ENCODE assay signal across 24 cellular contexts in the genomic region with DNA sequence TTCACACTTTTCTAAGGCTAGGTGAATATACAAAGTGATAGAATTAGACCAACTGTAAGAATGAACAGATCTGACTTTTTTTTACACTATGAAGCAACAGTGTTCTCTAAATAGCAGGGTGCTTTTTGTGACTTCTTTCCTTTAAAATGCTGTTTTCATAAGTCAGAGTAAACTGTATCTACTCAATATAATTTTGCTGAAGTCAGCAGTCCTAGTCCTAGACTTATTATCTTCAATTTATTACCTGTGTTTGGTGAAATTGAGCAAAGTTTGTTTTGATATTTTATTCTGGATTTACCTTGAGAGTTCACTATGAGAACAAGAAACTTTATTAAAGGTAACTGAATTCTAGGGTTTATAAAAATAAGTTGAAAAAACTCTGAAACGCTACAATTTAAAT.
A peak's percentile ranks its signal among the peaks of the same experiment; 100 is the strongest.
DNase-seq lines count a peak whose midpoint lies in the region; ATAC-seq, FAIRE-seq and TF ChIP-seq lines count a peak whose summit lies in the region.
"Had no signal": no experiment of that assay in that cellular context is flagged by ENCODE, and none has a peak within 500 bp of the region (broad histone marks: within the 10 kb centered on the region; RNA-seq: fewer than 3 reads in every experiment).

No MANE protein-coding gene starts in this region.

- in situ Hi-C loops in HepG2 (cut with HindIII; ENCODE audit: extremely low pct_ligation_motif_present, low pct_unique_long_range_greater_than_20kb) = no loop called here
- in situ Hi-C loops in K562 (cut with MboI) = no loop called here

- no peak for DNase-seq in HepG2 (ENCODE audit: low spot score)
- DNase-seq in right lobe of liver = no peak
- DNase-seq in K562 (ENCODE audit: extremely low read depth in 1 of 4, low spot score in 3 of 4) = no peak
- no peak for DNase-seq in suprapubic skin (ENCODE audit: low spot score in 2 of 2)
- DNase-seq: ACHN; BE2C; C1 segment of cervical spinal cord; CD4-positive, alpha-beta memory T cell; CD4-positive, CD25-positive, alpha-beta regulatory T cell; CD8-positive, alpha-beta memory T cell; COR-L47; DMS 273 treated with DMSO at 0.1 percent for 48 hours; DMS153; DMS53; DMS79; DND-41; GF-D8 had no signal

- TF ChIP-seq EP300 in HepG2 (IDR thresholded peaks at IDR 0.05; ENCODE audit: low read depth in 2 of 2, low read length in 2 of 2) (no peak), HepG2 (CRISPR knock-in tag; IDR thresholded peaks at IDR 0.05; ENCODE audit: borderline replicate concordance) (no peak), K562 (IDR thresholded peaks at IDR 0.05; ENCODE audit: low read length) (no peak), suprapubic skin (IDR thresholded peaks at IDR 0.05) (no peak)

- H3K9me1 ChIP-seq in K562 (ENCODE audit: control insufficient read depth, insufficient read depth, low read length) = no peaks in the 10 kb centered on the region

- TF ChIP-seq RAD21 in HepG2 (CRISPR knock-in tag; IDR thresholded peaks at IDR 0.05) (no peak), K562 (CRISPR knock-in tag; conservative IDR thresholded peaks at IDR 0.05 in 1 of 2, IDR thresholded peaks at IDR 0.05 in 1 of 2) (no peak)

- no peaks in the 10 kb centered on the region for H3K79me2 ChIP-seq in HepG2 (ENCODE audit: insufficient read depth, low read length)
- no peaks in the 10 kb centered on the region for H3K79me2 ChIP-seq in K562 (ENCODE audit: control insufficient read depth, insufficient read depth, low read length)

- H3K27ac ChIP-seq in HepG2 (ENCODE audit: extremely low read length, insufficient read depth, low read length) = no peak overlapping the region
- no peak overlapping the region for H3K27ac ChIP-seq in right lobe of liver
- H3K27ac ChIP-seq in K562 (ENCODE audit: extremely low read depth, low read depth, low read length) = no peak overlapping the region
- H3K27ac ChIP-seq in suprapubic skin = no peak overlapping the region
- H3K27ac ChIP-seq: 22Rv1, BLaER1 had no signal

- 6% methylated on average over 1 of the region's 1 CpG for WGBS in HepG2 (ENCODE audit: low lambda C conversion rate)
- 67% methylated on average over 1 of the region's 1 CpG for WGBS in right lobe of liver (ENCODE audit: insufficient coverage, low coverage, low lambda C conversion rate, missing lambda C conversion rate)
- WGBS in K562 (ENCODE audit: insufficient coverage, low coverage, missing lambda C conversion rate) = 8% methylated on average over 1 of the region's 1 CpG
- 74% methylated on average over 1 of the region's 1 CpG for WGBS in suprapubic skin

- POLR2A ChIA-PET in HepG2 (lab: Yijun Ruan, JAX) = no interaction called here
- POLR2A ChIA-PET in K562 (lab: Yijun Ruan, JAX) = no interaction called here

- CTCF ChIA-PET in HepG2 (lab: Yijun Ruan, JAX; ENCODE audit: low intra/inter-chr PET ratio, low total read pairs) (no interaction called here), K562 (lab: Yijun Ruan, JAX; ENCODE audit: low intra/inter-chr PET ratio) (no interaction called here)

- ATAC-seq in HepG2 (no peak), right lobe of liver (no peak), K562 (no peak), GM21576 (IDR thresholded peaks at IDR 0.05; ENCODE audit: unreplicated experiment) (no peak)

- BruUV-seq in HepG2 (replicated peaks; lab: Mats Ljungman, UMichigan) (no TSS peak), K562 (replicated peaks; lab: Mats Ljungman, UMichigan) (no TSS peak)

- H4K20me1 ChIP-seq in HepG2 (ENCODE audit: insufficient read depth, low read length) (no peaks in the 10 kb centered on the region), K562 (replicated peaks; ENCODE audit: control insufficient read depth, insufficient read depth, low read length) (no peaks in the 10 kb centered on the region)
- H4K20me1 ChIP-seq: BLaER1 had no signal

- H3K4me1 ChIP-seq in HepG2 (ENCODE audit: insufficient read depth, low read length) = no peaks in the 10 kb centered on the region
- no peaks in the 10 kb centered on the region for H3K4me1 ChIP-seq in right lobe of liver
- H3K4me1 ChIP-seq in K562 (replicated peaks in 1 of 2; ENCODE audit: control insufficient read depth in 2 of 2, insufficient read depth in 2 of 2, low read length in 2 of 2) = no peaks in the 10 kb centered on the region
- H3K4me1 ChIP-seq in suprapubic skin = no peaks in the 10 kb centered on the region
- H3K4me1 ChIP-seq: BE2C, BLaER1 had no signal

- no peak overlapping the region for H3K4me3 ChIP-seq in HepG2 (replicated peaks in 1 of 3; ENCODE audit: insufficient read depth in 1 of 3, low read depth in 2 of 3, low read length in 3 of 3)
- no peak overlapping the region for H3K4me3 ChIP-seq in right lobe of liver
- H3K4me3 ChIP-seq in K562 = no peak overlapping the region
- H3K4me3 ChIP-seq in suprapubic skin = no peak overlapping the region
- H3K4me3 ChIP-seq: BLaER1 had no signal

- H3K27me3 ChIP-seq in HepG2 (ENCODE audit: control insufficient read depth in 1 of 2, insufficient read depth in 2 of 2, low read length in 2 of 2) (no peaks in the 10 kb centered on the region), right lobe of liver (no peaks in the 10 kb centered on the region), K562 (ENCODE audit: control insufficient read depth in 2 of 2, insufficient read depth in 2 of 2, low read length in 2 of 2) (no peaks in the 10 kb centered on the region), suprapubic skin (no peaks in the 10 kb centered on the region)
- H3K27me3 ChIP-seq: BE2C, BLaER1 had no signal

- no peak overlapping the region for H3K9ac ChIP-seq in HepG2 (ENCODE audit: insufficient read depth, low read depth, low read length)
- H3K9ac ChIP-seq in K562 (ENCODE audit: insufficient read depth in 1 of 2, low read depth in 2 of 2, low read length in 2 of 2) = no peak overlapping the region
- H3K9ac ChIP-seq: BLaER1 had no signal

- intact Hi-C loops in HepG2 (cut with micrococcal nuclease; ENCODE audit: unreplicated experiment) (no loop called here), right lobe of liver (cut with DNase I) (no loop called here), K562 (cut with micrococcal nuclease) (no loop called here)

- H3K36me3 ChIP-seq in HepG2 (replicated peaks in 1 of 2; ENCODE audit: control insufficient read depth in 1 of 2, insufficient read depth in 2 of 2, low read length in 2 of 2) (no peaks in the 10 kb centered on the region), right lobe of liver (no peaks in the 10 kb centered on the region), K562 (ENCODE audit: control insufficient read depth, insufficient read depth, low read length) (no peaks in the 10 kb centered on the region), suprapubic skin (no peaks in the 10 kb centered on the region)
- H3K36me3 ChIP-seq: BE2C, BLaER1 had no signal

- peaks cover 17% of the 10 kb centered on the region; the same call in 1 of the 2 replicates for H3K9me3 ChIP-seq in HepG2 (ENCODE audit: low read length)
- no peaks in the 10 kb centered on the region for H3K9me3 ChIP-seq in right lobe of liver
- H3K9me3 ChIP-seq in K562 (replicated peaks; ENCODE audit: control insufficient read depth, insufficient read depth, low read depth, low read length) = no peaks in the 10 kb centered on the region
- no peaks in the 10 kb centered on the region for H3K9me3 ChIP-seq in suprapubic skin
- H3K9me3 ChIP-seq: BE2C, BLaER1 had no signal

- H3K4me2 ChIP-seq in HepG2 (ENCODE audit: low read depth, low read length) (no peak overlapping the region), K562 (ENCODE audit: insufficient read depth, low read length) (no peak overlapping the region)
- H3K4me2 ChIP-seq: BLaER1 had no signal

- TF ChIP-seq POLR2A in HepG2 (IDR thresholded peaks at IDR 0.05; ENCODE audit: insufficient read depth in 1 of 2, low read depth in 2 of 2, low read length in 2 of 2) (no peak), right lobe of liver (IDR thresholded peaks at IDR 0.05) (no peak), K562 (conservative IDR thresholded peaks at IDR 0.05) (no peak), suprapubic skin (IDR thresholded peaks at IDR 0.05) (no peak)

- H2AFZ ChIP-seq in HepG2 (ENCODE audit: low read length) (no peak overlapping the region), K562 (ENCODE audit: low read depth, low read length) (no peak overlapping the region)

- FAIRE-seq in HepG2 (lab: Jason Lieb, UNC) = no peak
- no peak for FAIRE-seq in K562 (lab: Jason Lieb, UNC)
- peak; percentile 69 for FAIRE-seq in islet of Langerhans (lab: Jason Lieb, UNC)
- FAIRE-seq: G401.6, GM12891, GM19239 had no signal

- no peak for TF ChIP-seq CTCF in HepG2 (CRISPR knock-in tag; IDR thresholded peaks at IDR 0.05)
- no peak for TF ChIP-seq CTCF in right lobe of liver (IDR thresholded peaks at IDR 0.05)
- TF ChIP-seq CTCF in K562 (IDR thresholded peaks at IDR 0.05 in 2 of 3, conservative IDR thresholded peaks at IDR 0.05 in 1 of 3; ENCODE audit: insufficient read depth in 2 of 3, low read depth in 1 of 3, low read length in 3 of 3) = no peak
- TF ChIP-seq CTCF in suprapubic skin (IDR thresholded peaks at IDR 0.05) = no peak

TF ChIP-seq in HepG2, 621 proteins besides CTCF, POLR2A, EP300 and RAD21:
- TF ChIP-seq MAFK (conservative IDR thresholded peaks at IDR 0.05 in 1 of 2, IDR thresholded peaks at IDR 0.05 in 1 of 2; ENCODE audit: low read length in 2 of 2) (peak; percentile 86 to 96), MAFF (IDR thresholded peaks at IDR 0.05; ENCODE audit: low read depth, low read length) (peak; percentile 93), ZBTB21 (CRISPR knock-in tag; IDR thresholded peaks at IDR 0.05) (no peak)
TF ChIP-seq in HepG2: peak in this region for 2.

TF ChIP-seq in K562, 482 proteins besides CTCF, POLR2A, EP300 and RAD21 (continues in another document):
- TF ChIP-seq ZNF316 (IDR thresholded peaks at IDR 0.05) = peak; percentile 47; the same call in 1 of the 2 replicates
- TF ChIP-seq RNF2 (IDR thresholded peaks at IDR 0.05) = no peak
- TF ChIP-seq C11orf30 (IDR thresholded peaks at IDR 0.05; ENCODE audit: low read depth) = peak; percentile 16; the same call in 1 of the 2 replicates
- TF ChIP-seq MAFK (IDR thresholded peaks at IDR 0.05; ENCODE audit: low read length) = peak; percentile 71
- no peak for TF ChIP-seq NKRF (IDR thresholded peaks at IDR 0.05; ENCODE audit: borderline replicate concordance)
- TF ChIP-seq MAFG (tag; conservative IDR thresholded peaks at IDR 0.05) = peak; percentile 21; the same call in 1 of the 2 replicates
- TF ChIP-seq ZNF707 (CRISPR knock-in tag; conservative IDR thresholded peaks at IDR 0.05) = no peak

Comparison
In these comparisons a context has a peak if more than half of its experiments do, and no peak if none do; other contexts are left out.
1. Of the 241 proteins assayed by ChIP-seq in both HepG2 and K562: peak only in HepG2: none; only in K562: MAFG; in both: MAFF and MAFK; in neither: 238.